1 cellular context compared by ENCODE assay signal in the genomic region with DNA sequence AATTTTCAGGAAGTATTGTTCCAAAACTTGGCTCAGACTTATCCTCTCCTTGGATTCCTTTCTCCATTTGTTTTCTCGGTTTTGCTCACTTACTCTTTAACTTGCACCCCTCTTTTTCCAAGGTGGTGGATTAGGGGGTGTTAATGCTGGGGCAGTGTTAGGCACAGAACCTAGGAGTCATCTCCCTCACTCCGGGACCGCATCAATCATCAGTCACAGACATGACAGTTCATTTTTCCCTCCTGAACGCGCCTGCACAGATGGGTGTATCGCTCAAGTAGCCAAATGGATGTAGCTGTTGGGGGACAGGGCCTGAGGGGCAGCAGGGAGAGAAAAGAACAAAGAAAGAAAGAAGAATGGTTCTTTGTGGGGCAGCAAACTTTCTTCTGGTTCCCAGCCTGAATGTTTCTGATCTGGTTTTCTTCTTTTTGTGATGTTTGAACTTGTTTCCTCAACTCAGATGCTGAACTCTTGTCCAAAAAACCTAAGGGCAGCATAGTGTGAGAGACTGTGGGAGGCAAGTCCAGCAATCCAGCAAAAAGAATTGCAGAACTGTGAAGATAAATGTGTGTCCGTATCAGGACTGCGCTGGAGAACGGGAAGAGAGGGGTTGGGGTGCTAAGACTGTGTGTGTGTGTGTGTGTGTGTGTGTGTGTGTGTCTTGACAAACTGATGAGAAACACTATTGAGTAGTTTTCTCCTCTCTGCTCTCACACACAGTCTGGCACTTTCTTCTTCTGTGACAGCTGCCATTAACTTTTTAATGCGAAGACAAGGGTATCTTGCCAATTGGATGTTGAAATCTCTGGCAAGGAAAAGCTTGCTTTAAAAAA.
TF ChIP-seq lines count a peak whose summit lies in the region.

No MANE protein-coding gene starts in this region.

TF ChIP-seq in IMR-90, 13 proteins besides CTCF, POLR2A, EP300 and RAD21:
- TF ChIP-seq CEBPB (IDR thresholded peaks at IDR 0.05; ENCODE audit: low read depth, low read length) (no peak), RCOR1 (IDR thresholded peaks at IDR 0.05; ENCODE audit: insufficient replicate concordance, low read length) (no peak), SMC3 (IDR thresholded peaks at IDR 0.05; ENCODE audit: low read depth, low read length) (no peak)
